27 cellular contexts compared by ENCODE assay signal in genomic region chr16:64133396-64133795, GRCh38.
DNase-seq lines count a peak whose midpoint lies in the region; ATAC-seq and TF ChIP-seq lines count a peak whose summit lies in the region.
"Had no signal": no experiment of that assay in that cellular context is flagged by ENCODE, and none has a peak within 500 bp of the region (broad histone marks: within the 10 kb centered on the region; RNA-seq: fewer than 3 reads in every experiment).

No MANE protein-coding gene starts in this region.

- H3K27ac ChIP-seq in foreskin keratinocyte: no peak overlapping the region
- H3K27ac ChIP-seq: BLaER1 treated with 17β-estradiol and CSF1 and Interleukin-3, amounts not matched to agents 10 nM and 100 nM; pancreas; sigmoid colon; stomach; upper lobe of left lung had no signal

- TF ChIP-seq CTCF in foreskin keratinocyte (conservative IDR thresholded peaks at IDR 0.05): no peak

- no peaks in the 10 kb centered on the region for H3K27me3 ChIP-seq in foreskin keratinocyte
- H3K27me3 ChIP-seq: BLaER1 treated with 17β-estradiol and CSF1 and Interleukin-3, amounts not matched to agents 10 nM and 100 nM; heart right ventricle; pancreas; sigmoid colon; stomach; upper lobe of left lung had no signal

- no peak for ATAC-seq in foreskin keratinocyte
- ATAC-seq in HG02938 (IDR thresholded peaks at IDR 0.05; ENCODE audit: unreplicated experiment): no peak
- ATAC-seq: activated CD4-positive, CD25-positive, alpha-beta regulatory T cell treated with anti-CD3 and anti-CD28 coated beads, Interleukin-2, amount 50 U/mL, for 24 hours; activated CD8-positive, alpha-beta T cell treated with anti-CD3 and anti-CD28 coated beads for 36 hours; heart right ventricle; left colon; naive thymus-derived CD8-positive, alpha-beta T cell; pancreas; Right ventricle myocardium inferior had no signal

- peak; percentile 15 for DNase-seq in Ammon's horn (ENCODE audit: low spot score)
- DNase-seq in RPMI8226: peak; percentile 67
- peak; percentile 76 for DNase-seq in foreskin melanocyte
- DNase-seq in pons (ENCODE audit: low spot score): peak; percentile 7
- no peak for DNase-seq in foreskin keratinocyte
- DNase-seq in RKO (ENCODE audit: low spot score): no peak
- DNase-seq in NCI-H510A treated with DMSO at 0.1 percent for 48 hours (lab: John Stamatoyannopoulos, UW): no peak
- DNase-seq: ACHN; activated CD8-positive, alpha-beta T cell treated with anti-CD3 and anti-CD28 coated beads for 36 hours; activated effector memory CD4-positive, alpha-beta T cell treated with Interleukin-2 at 50 U/mL for 16 hours; activated naive CD8-positive, alpha-beta T cell treated with anti-CD3 and anti-CD28 coated beads for 36 hours; COR-L47; DMS79 treated with DMSO at 0.1 percent for 48 hours; left colon; naive thymus-derived CD8-positive, alpha-beta T cell; NCI-H146; NCI-H2171; pancreas; sigmoid colon; stomach; T-helper 9 cell; upper lobe of left lung had no signal

- no peaks in the 10 kb centered on the region for H3K4me1 ChIP-seq in foreskin keratinocyte
- H3K4me1 ChIP-seq: BLaER1 treated with 17β-estradiol and CSF1 and Interleukin-3, amounts not matched to agents 10 nM and 100 nM; pancreas; stomach; upper lobe of left lung had no signal

Comparison
In these comparisons a context has a peak if more than half of its experiments do, and no peak if none do; other contexts are left out.
1. DNase-seq: peak in Ammon's horn (single experiment), RPMI8226 (single experiment), foreskin melanocyte (single experiment) and pons (single experiment); none in foreskin keratinocyte (0 of 2), RKO (single experiment) and NCI-H510A treated with DMSO at 0.1 percent for 48 hours (single experiment).